ENCODE assay signal across 8 cellular contexts in genomic region chr4:54971474-54971950, GRCh38.
A peak's percentile ranks its signal among the peaks of the same experiment; 100 is the strongest.
DNase-seq lines count a peak whose midpoint lies in the region; ATAC-seq and TF ChIP-seq lines count a peak whose summit lies in the region.

No MANE protein-coding gene starts in this region.

- no peaks in the 10 kb centered on the region for H3K36me3 ChIP-seq in CD8-positive, alpha-beta T cell (ENCODE audit: insufficient read depth, low read length)
- no peaks in the 10 kb centered on the region for H3K36me3 ChIP-seq in OCI-LY7 (ENCODE audit: insufficient read depth, low read length)

- H2AFZ ChIP-seq in OCI-LY7 (ENCODE audit: low read length): no peak overlapping the region

- H3K4me3 Mint-ChIP-seq in CD8-positive, alpha-beta T cell: no peak overlapping the region
- H3K4me3 Mint-ChIP-seq in activated T-helper 2 cell treated with anti-CD3 and anti-CD28 coated beads, Interferon-gamma antibody, Interleukin-2, Interleukin-4, amounts not matched to agents 10 μg/mL and 5 μg/mL and 100 μg/mL, durations not matched to agents 14 hours and 24 hours and 36 hours (ENCODE audit: low read depth): no peak overlapping the region

- no peak overlapping the region for H3K27ac ChIP-seq in CD8-positive, alpha-beta T cell (ENCODE audit: low read depth, low read length)
- H3K27ac ChIP-seq in OCI-LY7 (ENCODE audit: low read depth, low read length, poor library complexity, severe bottlenecking) (no peak overlapping the region), dorsolateral prefrontal cortex (no peak overlapping the region)

- no peak overlapping the region for H3K27ac Mint-ChIP-seq in CD8-positive, alpha-beta T cell
- no peak overlapping the region for H3K27ac Mint-ChIP-seq in activated T-helper 2 cell treated with anti-CD3 and anti-CD28 coated beads, Interferon-gamma antibody, Interleukin-2, Interleukin-4, amounts not matched to agents 10 μg/mL and 5 μg/mL and 100 μg/mL, durations not matched to agents 14 hours and 24 hours and 36 hours

- no TSS peak for BruUV-seq in OCI-LY7 (replicated peaks; lab: Mats Ljungman, UMichigan)

- no peaks in the 10 kb centered on the region for H3K9me3 ChIP-seq in CD8-positive, alpha-beta T cell (ENCODE audit: low read length)
- no peaks in the 10 kb centered on the region for H3K9me3 ChIP-seq in OCI-LY7 (ENCODE audit: low read length)

- no peaks in the 10 kb centered on the region for H3K27me3 ChIP-seq in CD8-positive, alpha-beta T cell (ENCODE audit: insufficient read depth, low read length)
- H3K27me3 ChIP-seq in dorsolateral prefrontal cortex: peaks cover 0 to 9% (median 0%) of the 10 kb centered on the region in 45 donors

- H3K79me2 ChIP-seq in OCI-LY7 (ENCODE audit: insufficient read depth, low read depth, low read length): no peaks in the 10 kb centered on the region

- POLR2A ChIA-PET in CD8-positive, alpha-beta T cell (lab: Charles Lee): interaction anchor here (1.0 kb wide), 1 partner anchor 283 kb away, joined by 3 read pairs; no protein-coding TSS in a partner anchor
- POLR2A ChIA-PET in OCI-LY7 (lab: Charles Lee): no interaction called here

- no peak for DNase-seq in CD8-positive, alpha-beta T cell
- DNase-seq in HuH-7.5 (ENCODE audit: low spot score): peak; percentile 55
- DNase-seq in OCI-LY7 (ENCODE audit: low spot score): peak; percentile 54
- DNase-seq in dorsolateral prefrontal cortex: no peak
- DNase-seq in medulla oblongata (ENCODE audit: extremely low spot score): peak; percentile 63
- no peak for DNase-seq in activated T-helper 2 cell treated with anti-CD3 and anti-CD28 coated beads, Interferon-gamma antibody, Interleukin-2, Interleukin-4, amounts not matched to agents 10 μg/mL and 5 μg/mL and 100 μg/mL, durations not matched to agents 14 hours and 24 hours and 36 hours (ENCODE audit: low spot score)

- CTCF ChIA-PET in CD8-positive, alpha-beta T cell (lab: Charles Lee): interaction anchor here (0.9 to 2.1 kb wide), 6 partner anchors 9 to 896 kb away, joined by 3 to 19 read pairs (median 4); no protein-coding TSS in a partner anchor
- CTCF ChIA-PET in OCI-LY7 (lab: Charles Lee; ENCODE audit: unreplicated experiment): no interaction called here

- H3K9me2 ChIP-seq in OCI-LY7 (ENCODE audit: insufficient read depth, low read length): no peaks in the 10 kb centered on the region

- intact Hi-C loops in CD8-positive, alpha-beta T cell (cut with DNase I, micrococcal nuclease): loop anchor here (2.0 to 10.0 kb wide), 4 partner anchors 583 to 1329 kb away; no protein-coding TSS in a partner anchor
- intact Hi-C loops in OCI-LY7 (cut with micrococcal nuclease; ENCODE audit: unreplicated experiment) (no loop called here), dorsolateral prefrontal cortex (cut with DNase I) (loop anchor here in 1 of 2 donors (5.0 to 10.0 kb wide), 2 partner anchors 351 to 573 kb away; partner anchors contain the start of gene CLOCK)
- intact Hi-C loops in activated T-helper 2 cell treated with anti-CD3 and anti-CD28 coated beads, Interferon-gamma antibody, Interleukin-2, Interleukin-4, amounts not matched to agents 10 μg/mL and 5 μg/mL and 100 μg/mL, durations not matched to agents 14 hours and 24 hours and 36 hours (cut with micrococcal nuclease): loop anchor here (1.0 kb wide), 1 partner anchor 350 kb away; no protein-coding TSS in a partner anchor

- H3K36me3 Mint-ChIP-seq in CD8-positive, alpha-beta T cell: no peaks in the 10 kb centered on the region
- H3K36me3 Mint-ChIP-seq in activated T-helper 2 cell treated with anti-CD3 and anti-CD28 coated beads, Interferon-gamma antibody, Interleukin-2, Interleukin-4, amounts not matched to agents 10 μg/mL and 5 μg/mL and 100 μg/mL, durations not matched to agents 14 hours and 24 hours and 36 hours (ENCODE audit: low read depth): no peaks in the 10 kb centered on the region

- no peaks in the 10 kb centered on the region for H3K4me1 Mint-ChIP-seq in CD8-positive, alpha-beta T cell (ENCODE audit: low read depth)
- H3K4me1 Mint-ChIP-seq in activated T-helper 2 cell treated with anti-CD3 and anti-CD28 coated beads, Interferon-gamma antibody, Interleukin-2, Interleukin-4, amounts not matched to agents 10 μg/mL and 5 μg/mL and 100 μg/mL, durations not matched to agents 14 hours and 24 hours and 36 hours (ENCODE audit: low read depth): peaks cover 3% of the 10 kb centered on the region

- no peaks in the 10 kb centered on the region for H3K9me3 Mint-ChIP-seq in CD8-positive, alpha-beta T cell
- no peaks in the 10 kb centered on the region for H3K9me3 Mint-ChIP-seq in activated T-helper 2 cell treated with anti-CD3 and anti-CD28 coated beads, Interferon-gamma antibody, Interleukin-2, Interleukin-4, amounts not matched to agents 10 μg/mL and 5 μg/mL and 100 μg/mL, durations not matched to agents 14 hours and 24 hours and 36 hours

- H3K4me2 ChIP-seq in OCI-LY7 (ENCODE audit: low read length): no peak overlapping the region

- peak; percentile 63 for TF ChIP-seq CTCF in CD8-positive, alpha-beta T cell (IDR thresholded peaks at IDR 0.05)
- peak; percentile 86 for TF ChIP-seq CTCF in OCI-LY7 (conservative IDR thresholded peaks at IDR 0.05; ENCODE audit: low read length)
- TF ChIP-seq CTCF in dorsolateral prefrontal cortex (IDR thresholded peaks at IDR 0.05 in 54 of 56, conservative IDR thresholded peaks at IDR 0.05 in 2 of 56; ENCODE audit: low read depth in 1 of 56, partially characterized antibody in 56 of 56): peak; percentile 62 to 93 (median 78)

- ATAC-seq in CD8-positive, alpha-beta T cell: peak; percentile 51
- peak; percentile 57 for ATAC-seq in GM19023 (IDR thresholded peaks at IDR 0.05; ENCODE audit: unreplicated experiment)
- no peak for ATAC-seq in HG02973 (IDR thresholded peaks at IDR 0.05; ENCODE audit: unreplicated experiment)

- no peaks in the 10 kb centered on the region for H3K4me1 ChIP-seq in CD8-positive, alpha-beta T cell (ENCODE audit: insufficient read depth, low read length)
- no peaks in the 10 kb centered on the region for H3K4me1 ChIP-seq in OCI-LY7 (ENCODE audit: insufficient read depth, low read length, poor library complexity, severe bottlenecking)

- H4K20me1 ChIP-seq in OCI-LY7 (ENCODE audit: insufficient read depth, low read length): no peaks in the 10 kb centered on the region

- no peak overlapping the region for H3K4me3 ChIP-seq in CD8-positive, alpha-beta T cell (ENCODE audit: low read depth, low read length)
- H3K4me3 ChIP-seq in OCI-LY7 (ENCODE audit: low read depth, low read length, poor library complexity, severe bottlenecking): no peak overlapping the region
- peak overlapping the region in 9 of 59 donors; percentile 6 to 33 (median 17) for H3K4me3 ChIP-seq in dorsolateral prefrontal cortex

- peaks cover 12% of the 10 kb centered on the region for H3K27me3 Mint-ChIP-seq in CD8-positive, alpha-beta T cell (ENCODE audit: low read depth)
- peaks cover 5% of the 10 kb centered on the region for H3K27me3 Mint-ChIP-seq in activated T-helper 2 cell treated with anti-CD3 and anti-CD28 coated beads, Interferon-gamma antibody, Interleukin-2, Interleukin-4, amounts not matched to agents 10 μg/mL and 5 μg/mL and 100 μg/mL, durations not matched to agents 14 hours and 24 hours and 36 hours (ENCODE audit: low read depth)

Comparison
In these comparisons a context has a peak if more than half of its experiments do, and no peak if none do; other contexts are left out.
1. DNase-seq: peak in HuH-7.5 (single experiment), OCI-LY7 (single experiment) and medulla oblongata (single experiment); none in CD8-positive, alpha-beta T cell (0 of 7), dorsolateral prefrontal cortex (0 of 10) and activated T-helper 2 cell treated with anti-CD3 and anti-CD28 coated beads, Interferon-gamma antibody, Interleukin-2, Interleukin-4, amounts not matched to agents 10 μg/mL and 5 μg/mL and 100 μg/mL, durations not matched to agents 14 hours and 24 hours and 36 hours (single experiment).
2. Peak in every context shown above with its lines, with median percentiles within 50 percentile points of each other: CTCF ChIP-seq.